ENCODE assay signal across 34 cellular contexts in genomic region chr1:237525102-237525501, GRCh38.
"Had no signal": no experiment of that assay in that cellular context is flagged by ENCODE, and none has a peak within 500 bp of the region (broad histone marks: within the 10 kb centered on the region; RNA-seq: fewer than 3 reads in every experiment).

No MANE protein-coding gene starts in this region.

- H3K4me3 ChIP-seq: MG63 had no signal

- DNase-seq: Karpas-422, Kasumi-1, MG63, MM.1S, MV-4-11, NCI-H1048, NCI-H1092, NCI-H1092 treated with DMSO at 0.1 percent for 48 hours, NCI-H1105, NCI-H1105 treated with DMSO at 0.1 percent for 48 hours, NCI-H1417, NCI-H1417 treated with DMSO at 0.1 percent for 48 hours, NCI-H1436, NCI-H1436 treated with DMSO at 0.1 percent for 48 hours, NCI-H146, NCI-H1694, NCI-H1694 treated with DMSO at 0.1 percent for 48 hours, NCI-H187, NCI-H187 treated with DMSO at 0.1 percent for 48 hours, NCI-H1930, NCI-H2029, NCI-H2029 treated with DMSO at 0.1 percent for 48 hours, NCI-H2081, NCI-H2081 treated with DMSO at 0.1 percent for 48 hours, NCI-H2107, NCI-H2171, NCI-H2171 treated with DMSO at 0.1 percent for 48 hours, NCI-H2227 treated with DMSO at 0.1 percent for 48 hours, NCI-H226, NCI-H345, NCI-H446, NCI-H446 treated with DMSO at 0.1 percent for 48 hours, NCI-H510A, NCI-H510A treated with DMSO at 0.1 percent for 48 hours had no signal

- H3K9me3 ChIP-seq: MG63 had no signal

- H3K36me3 ChIP-seq: MG63 had no signal
